In the genomic region with DNA sequence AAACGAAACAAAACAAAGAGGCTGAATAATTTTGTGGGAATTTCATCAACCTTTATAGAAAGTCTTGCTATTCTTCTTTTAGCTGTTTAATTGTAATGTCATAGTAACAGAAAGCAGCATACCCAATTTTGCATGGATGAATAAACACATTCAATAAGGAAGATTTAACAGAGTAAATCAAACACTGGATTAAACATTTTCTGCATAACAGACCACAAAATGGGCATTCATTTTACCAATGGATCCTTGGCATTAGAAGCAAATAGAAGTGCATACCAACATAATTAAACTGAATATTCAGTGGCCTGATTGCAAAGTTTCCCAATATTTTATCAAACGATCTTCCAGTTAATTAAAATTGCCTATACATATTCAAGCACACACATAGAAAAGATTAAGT, we compare ENCODE assay signal across 28 cellular contexts.
"Had no signal": no experiment of that assay in that cellular context is flagged by ENCODE, and none has a peak within 500 bp of the region (broad histone marks: within the 10 kb centered on the region; RNA-seq: fewer than 3 reads in every experiment).

No MANE protein-coding gene starts in this region.

- DNase-seq: activated CD4-positive, alpha-beta memory T cell treated with anti-CD3 and anti-CD28 coated beads for 36 hours; activated CD4-positive, alpha-beta T cell treated with anti-CD3 and anti-CD28 coated beads for 36 hours; activated CD4-positive, alpha-beta T cell treated with anti-CD3 and anti-CD28 coated beads, Interleukin-2, amount 10 ng/mL, durations not matched to agents 24 days and 14 days; activated CD4-positive, CD25-positive, alpha-beta regulatory T cell; activated CD4-positive, CD25-positive, alpha-beta regulatory T cell treated with anti-CD3 and anti-CD28 coated beads, Interleukin-2, amount 50 U/mL, for 72 hours; activated CD8-positive, alpha-beta memory T cell treated with anti-CD3 and anti-CD28 coated beads, Interleukin-2, amount 10 ng/mL, durations not matched to agents 7 days and 5 days; activated CD8-positive, alpha-beta memory T cell treated with anti-CD3 and anti-CD28 coated beads, Interleukin-2, amount 50 U/mL, for 4 hours; activated CD8-positive, alpha-beta T cell treated with anti-CD3 and anti-CD28 coated beads, Interleukin-2, amount 10 ng/mL, durations not matched to agents 7 days and 5 days; activated gamma-delta T cell treated with Interleukin-2 at 50 U/mL for 16 hours; activated naive CD4-positive, alpha-beta T cell treated with anti-CD3 and anti-CD28 coated beads, Interleukin-2, amount 50 U/mL, for 16 hours; activated naive CD4-positive, alpha-beta T cell treated with Interleukin-2 at 50 U/mL for 16 hours; activated naive CD8-positive, alpha-beta T cell treated with anti-CD3 and anti-CD28 coated beads for 36 hours; activated naive CD8-positive, alpha-beta T cell treated with anti-CD3 and anti-CD28 coated beads, Interleukin-2, amount 50 U/mL, for 24 hours; activated T-cell treated with anti-CD3 and anti-CD28 coated beads, Interleukin-2, amount 50 U/mL, for 1 hour; activated T-cell treated with anti-CD3 and anti-CD28 coated beads, Interleukin-2, amount 50 U/mL, for 48 hours; adrenal gland; amygdala; aorta; body of pancreas; caudate nucleus; cortex of kidney; dermis blood vessel endothelial cell; effector CD4-positive, alpha-beta T cell; esophagus squamous epithelium; glutamatergic neuron; heart left ventricle; T-helper 2 cell had no signal

- H3K4me3 ChIP-seq: adrenal gland, body of pancreas, esophagus squamous epithelium, heart left ventricle had no signal

- H3K4me1 ChIP-seq: adrenal gland, body of pancreas, esophagus squamous epithelium had no signal

- H3K9me3 ChIP-seq: adrenal gland, body of pancreas, esophagus squamous epithelium, heart left ventricle had no signal

- H3K27ac ChIP-seq: adrenal gland, body of pancreas, epithelial cell of prostate, esophagus squamous epithelium, heart left ventricle had no signal

- H3K27me3 ChIP-seq: adrenal gland, body of pancreas, esophagus squamous epithelium had no signal

- H3K36me3 ChIP-seq: adrenal gland, esophagus squamous epithelium, heart left ventricle had no signal
